In genomic region chr22:38694945-38695344, GRCh38 we compare ENCODE assay signal across 14 cellular contexts. TPM values are rescaled to one million over a fixed set of nuclear protein-coding genes. Genes with fewer than 3 reads are reported as not detected.
DNase-seq lines count a peak whose midpoint lies in the region; ATAC-seq, FAIRE-seq and TF ChIP-seq lines count a peak whose summit lies in the region.
"Had no signal": no experiment of that assay in that cellular context is flagged by ENCODE, and none has a peak within 500 bp of the region (broad histone marks: within the 10 kb centered on the region; RNA-seq: fewer than 3 reads in every experiment).

No MANE protein-coding gene starts in this region.

- FAIRE-seq in bronchial epithelial cell (lab: Jason Lieb, UNC): no peak

- H3K4me3 Mint-ChIP-seq in CD4-positive, alpha-beta T cell: no peak overlapping the region
- H3K4me3 Mint-ChIP-seq in HFFc6 (no peak overlapping the region; the same call in 1 of the 2 replicates), mesothelial cell of epicardium (no peak overlapping the region)

- H3K4me1 Mint-ChIP-seq in CD4-positive, alpha-beta T cell (ENCODE audit: low read depth): peaks cover 67% of the 10 kb centered on the region
- peaks cover 51% of the 10 kb centered on the region for H3K4me1 Mint-ChIP-seq in HFFc6 (ENCODE audit: low read depth)
- H3K4me1 Mint-ChIP-seq in mesothelial cell of epicardium: peaks cover 44% of the 10 kb centered on the region

- H3K9me3 ChIP-seq in CD4-positive, alpha-beta T cell (ENCODE audit: control insufficient read depth, low read length): no peaks in the 10 kb centered on the region
- no peaks in the 10 kb centered on the region for H3K9me3 ChIP-seq in ovary
- H3K9me3 ChIP-seq: BE2C had no signal

- no peak overlapping the region for H3K4me3 ChIP-seq in bronchial epithelial cell (ENCODE audit: low read depth, low read length)
- H3K4me3 ChIP-seq in dorsolateral prefrontal cortex: no peak overlapping the region
- H3K4me3 ChIP-seq in ovary: no peak overlapping the region

- CTCF ChIA-PET in CD4-positive, alpha-beta T cell (lab: Charles Lee): interaction anchor here (6.3 kb wide), 1 partner anchor 12 kb away, joined by 58 read pairs; the partner anchor contains the start of gene TOMM22

- H3K9me3 Mint-ChIP-seq in CD4-positive, alpha-beta T cell: no peaks in the 10 kb centered on the region
- H3K9me3 Mint-ChIP-seq in HFFc6: no peaks in the 10 kb centered on the region
- no peaks in the 10 kb centered on the region for H3K9me3 Mint-ChIP-seq in mesothelial cell of epicardium

- H3K36me3 Mint-ChIP-seq in CD4-positive, alpha-beta T cell (ENCODE audit: low read depth): peaks cover 74% of the 10 kb centered on the region
- peaks cover 57% of the 10 kb centered on the region for H3K36me3 Mint-ChIP-seq in HFFc6 (ENCODE audit: low read depth)
- peaks cover 20% of the 10 kb centered on the region for H3K36me3 Mint-ChIP-seq in mesothelial cell of epicardium

- WGBS in ovary, 3 donors: 84 to 86% (median 85%) methylated on average over 3 of the region's 3 CpGs

- ATAC-seq in CD4-positive, alpha-beta T cell (ENCODE audit: poor library complexity): no peak
- ATAC-seq: PC-3 had no signal

- no peak for TF ChIP-seq CTCF in CD4-positive, alpha-beta T cell (IDR thresholded peaks at IDR 0.05)
- no peak for TF ChIP-seq CTCF in HFFc6 (IDR thresholded peaks at IDR 0.05)
- no peak for TF ChIP-seq CTCF in bronchial epithelial cell (IDR thresholded peaks at IDR 0.05; ENCODE audit: insufficient read depth, low read length, severe bottlenecking)
- no peak for TF ChIP-seq CTCF in mesothelial cell of epicardium (IDR thresholded peaks at IDR 0.05; ENCODE audit: unreplicated experiment)
- no peak for TF ChIP-seq CTCF in dorsolateral prefrontal cortex (IDR thresholded peaks at IDR 0.05 in 54 of 56, conservative IDR thresholded peaks at IDR 0.05 in 2 of 56; ENCODE audit: low read depth in 1 of 56, partially characterized antibody in 56 of 56)
- no peak for TF ChIP-seq CTCF in ovary (IDR thresholded peaks at IDR 0.05)

- H3K36me3 ChIP-seq in bronchial epithelial cell (ENCODE audit: control insufficient read depth, insufficient read depth, low read length): peaks cover 8% of the 10 kb centered on the region
- H3K36me3 ChIP-seq in ovary: no peaks in the 10 kb centered on the region

- H3K27ac ChIP-seq in CD4-positive, alpha-beta T cell (ENCODE audit: low read depth, low read length): peak overlapping the region; percentile 0
- peak overlapping the region in 1 of 59 donors; percentile 16 for H3K27ac ChIP-seq in dorsolateral prefrontal cortex
- no peak overlapping the region for H3K27ac ChIP-seq in ovary

- H3K4me1 ChIP-seq in ovary (ENCODE audit: insufficient read depth): peaks cover 16% of the 10 kb centered on the region

- no peaks in the 10 kb centered on the region for H3K27me3 Mint-ChIP-seq in CD4-positive, alpha-beta T cell
- H3K27me3 Mint-ChIP-seq in HFFc6 (ENCODE audit: insufficient read depth) (no peaks in the 10 kb centered on the region; the same call in 1 of the 2 replicates), mesothelial cell of epicardium (ENCODE audit: low read depth) (no peaks in the 10 kb centered on the region)

- no peaks in the 10 kb centered on the region for H3K27me3 ChIP-seq in CD4-positive, alpha-beta T cell (ENCODE audit: control insufficient read depth, insufficient read depth, low read length)
- H3K27me3 ChIP-seq in bronchial epithelial cell (ENCODE audit: control insufficient read depth, insufficient read depth, low read length) (no peaks in the 10 kb centered on the region), dorsolateral prefrontal cortex (no peaks in the 10 kb centered on the region), ovary (no peaks in the 10 kb centered on the region)
- H3K27me3 ChIP-seq: BE2C had no signal

- no peak for TF ChIP-seq POLR2A in ovary (IDR thresholded peaks at IDR 0.05)

- TF ChIP-seq EP300 in ovary (IDR thresholded peaks at IDR 0.05): no peak

- POLR2A ChIA-PET in CD4-positive, alpha-beta T cell (lab: Charles Lee): interaction anchor here (1.1 to 3.9 kb wide), 2 partner anchors 12 to 13 kb away, joined by 3 to 23 read pairs; partner anchors contain the start of gene GTPBP1

- no peak for DNase-seq in CD4-positive, alpha-beta T cell
- no peak for DNase-seq in HFFc6
- peak; percentile 84 for DNase-seq in bronchial epithelial cell (ENCODE audit: low read depth)
- DNase-seq in mesothelial cell of epicardium (ENCODE audit: low spot score in 2 of 2, unreplicated experiment in 2 of 2): no peak
- DNase-seq in DMS 273 treated with DMSO at 0.1 percent for 48 hours (lab: John Stamatoyannopoulos, UW): no peak
- no peak for DNase-seq in dorsolateral prefrontal cortex
- DNase-seq in ovary: no peak
- DNase-seq in NCI-H187 treated with DMSO at 0.1 percent for 48 hours (lab: John Stamatoyannopoulos, UW): no peak
- DNase-seq: activated CD4-positive, CD25-positive, alpha-beta regulatory T cell; BE2C; effector CD8-positive, alpha-beta T cell; NCI-H510A treated with DMSO at 0.1 percent for 48 hours; PC-3 had no signal

- H3K27ac Mint-ChIP-seq in CD4-positive, alpha-beta T cell: peak overlapping the region; percentile 37
- H3K27ac Mint-ChIP-seq in HFFc6 (peak overlapping the region; percentile 54), mesothelial cell of epicardium (peak overlapping the region; percentile 77)

- intact Hi-C loops in CD4-positive, alpha-beta T cell (cut with DNase I, micrococcal nuclease): loop anchor here in 1 of 2 experiments (10.0 kb wide), 1 partner anchor 290 kb away; no protein-coding TSS in a partner anchor
- intact Hi-C loops in dorsolateral prefrontal cortex (cut with DNase I) (no loop called here), ovary (cut with DNase I) (loop anchor here in 1 of 4 donors (5.0 kb wide), 1 partner anchor 128 kb away; no protein-coding TSS in a partner anchor)

RNA-seq across cellular contexts. Expression of gene JOSD1, which starts 5.8 kb away (rescaled TPM):
- 100 to 1,000 TPM; 303 to 307 TPM for total RNA-seq in CD4-positive, alpha-beta T cell
- 10 to 100 TPM; 37.8 to 44.6 (median 41.0) TPM for total RNA-seq in HFFc6 (2021; fragmentation: NEBNext Ultra II Directional; extraction: Animal tissue kit (Norgen Biotek cat#: 25700))
- total RNA-seq in bronchial epithelial cell: 123 and 147 TPM in 2 replicates
- 58.4 to 59.6 TPM (median 59.6 TPM) in 3 replicates for total RNA-seq in mesothelial cell of epicardium
- 10 to 100 TPM; 41.2 to 87.6 (median 55.2) TPM for total RNA-seq in dorsolateral prefrontal cortex
- 100 to 1,000 TPM in 1 of 7 donors, 10 to 100 TPM in 6; 43.1 to 138 (median 48.7) TPM for total RNA-seq in ovary
- polyA plus RNA-seq in ovary: 10 to 100 TPM; 33.6 to 55.2 TPM

RNA-seq across cellular contexts. Expression of gene GTPBP1, which starts 10.8 kb away (rescaled TPM):
- total RNA-seq in CD4-positive, alpha-beta T cell: 100 to 1,000 TPM; 263 to 272 TPM
- total RNA-seq in HFFc6 (2021; fragmentation: NEBNext Ultra II Directional; extraction: Animal tissue kit (Norgen Biotek cat#: 25700)): 10 to 100 TPM; 32.1 to 40.8 (median 38.4) TPM
- total RNA-seq in bronchial epithelial cell (28.7 and 47.0 TPM in 2 replicates), mesothelial cell of epicardium (71.6 to 74.3 TPM (median 73.1 TPM) in 3 replicates), dorsolateral prefrontal cortex (10 to 100 TPM; 30.5 to 76.8 (median 48.2) TPM), ovary (10 to 100 TPM; 40.5 to 71.3 (median 62.3) TPM)
- 10 to 100 TPM; 16.9 to 29.8 TPM for polyA plus RNA-seq in ovary

RNA-seq across cellular contexts. Expression of gene TOMM22, which starts 13.2 kb away (rescaled TPM):
- 10 to 100 TPM; 53.7 to 54.8 TPM for total RNA-seq in CD4-positive, alpha-beta T cell
- total RNA-seq in HFFc6 (2021; fragmentation: NEBNext Ultra II Directional; extraction: Animal tissue kit (Norgen Biotek cat#: 25700)): 100 to 1,000 TPM; 121 to 141 (median 132) TPM
- total RNA-seq in bronchial epithelial cell: 42.9 and 70.0 TPM in 2 replicates
- 59.7 to 68.1 TPM (median 61.4 TPM) in 3 replicates for total RNA-seq in mesothelial cell of epicardium
- total RNA-seq in dorsolateral prefrontal cortex: 10 to 100 TPM; 26.7 to 64.2 (median 47.2) TPM
- 10 to 100 TPM; 30.0 to 68.3 (median 57.7) TPM for total RNA-seq in ovary
- polyA plus RNA-seq in ovary: 10 to 100 TPM; 30.6 to 96.3 TPM

RNA-seq across cellular contexts. Expression of gene CBY1, which starts 38.5 kb away (rescaled TPM):
- 1 to 10 TPM; 4.6 to 7.6 TPM for total RNA-seq in CD4-positive, alpha-beta T cell
- total RNA-seq in HFFc6 (2021; fragmentation: NEBNext Ultra II Directional; extraction: Animal tissue kit (Norgen Biotek cat#: 25700)): 10 to 100 TPM; 21.9 to 32.4 (median 25.9) TPM
- 16.1 and 22.0 TPM in 2 replicates for total RNA-seq in bronchial epithelial cell
- total RNA-seq in mesothelial cell of epicardium: 38.5 to 40.4 TPM (median 40.0 TPM) in 3 replicates
- total RNA-seq in dorsolateral prefrontal cortex: 10 to 100 TPM; 19.3 to 46.5 (median 29.4) TPM
- 10 to 100 TPM; 15.5 to 45.2 (median 35.0) TPM for total RNA-seq in ovary
- polyA plus RNA-seq in ovary: 10 to 100 TPM; 54.0 to 84.0 TPM

RNA-seq across cellular contexts. Expression of gene FAM227A, which starts 38.8 kb away (rescaled TPM):
- under 1 TPM; 0.34 to 0.91 TPM for total RNA-seq in CD4-positive, alpha-beta T cell
- total RNA-seq in HFFc6 (2021; fragmentation: NEBNext Ultra II Directional; extraction: Animal tissue kit (Norgen Biotek cat#: 25700)): under 1 TPM; 0.41 to 0.88 (median 0.80) TPM
- total RNA-seq in bronchial epithelial cell (0.26 and 0.38 TPM in 2 replicates), mesothelial cell of epicardium (10.3 to 11.9 TPM (median 11.0 TPM) in 3 replicates), dorsolateral prefrontal cortex (10 to 100 TPM in 21 of 120 experiments, 1 to 10 TPM in 99; 2.2 to 24.9 (median 6.9) TPM), ovary (1 to 10 TPM in 6 of 7 donors, under 1 TPM in 1; 1.00 to 7.4 (median 2.5) TPM)
- under 1 TPM; 0.72 to 0.76 TPM for polyA plus RNA-seq in ovary
- total RNA-seq: mononuclear cell had no signal
